In genomic region chr15:62165029-62165792, GRCh38 we compare ENCODE assay signal across 8 cellular contexts. TPM values are rescaled to one million over a fixed set of nuclear protein-coding genes. Genes with fewer than 3 reads are reported as not detected.
DNase-seq lines count a peak whose midpoint lies in the region; ATAC-seq and TF ChIP-seq lines count a peak whose summit lies in the region.

Gene C2CD4B (minus strand): TSS chr15:62165285. CDS start chr15:62164984, 301 bp downstream.

- H3K9me3 ChIP-seq in BLaER1 (peaks cover 25% of the 10 kb centered on the region), spleen (no peaks in the 10 kb centered on the region)

- H3K27ac ChIP-seq in BLaER1 (no peak within 1 kb of the TSS), spleen (peak within 1 kb of the TSS in 6 of 8 donors; percentile 33 to 79 (median 56))

- 15 to 29% (median 17%) methylated on average over 22 to 38 of the region's 38 CpGs for WGBS in spleen, 5 donors

- ATAC-seq in GM19351 (IDR thresholded peaks at IDR 0.05; ENCODE audit: unreplicated experiment) = no peak

- peaks cover 14% of the 10 kb centered on the region for H3K4me1 ChIP-seq in BLaER1
- H3K4me1 ChIP-seq in spleen = peaks cover 6 to 34% (median 26%) of the 10 kb centered on the region in 6 donors

- H3K4me2 ChIP-seq in BLaER1 = peak within 1 kb of the TSS; percentile 55

- H4K20me1 ChIP-seq in BLaER1 = no peaks in the 10 kb centered on the region

- DNase-seq in NCI-H2029 treated with DMSO at 0.1 percent for 48 hours (lab: John Stamatoyannopoulos, UW) = peak; percentile 26
- peak; percentile 31 for DNase-seq in astrocyte of the hippocampus (ENCODE audit: low read depth, low spot score)
- peak; percentile 70 for DNase-seq in iPS-NIHi11 (ENCODE audit: low spot score)
- DNase-seq in spleen = peak; percentile 81
- DNase-seq in OCI-M1 (lab: John Stamatoyannopoulos, UW) = no peak
- DNase-seq in SKM-1 treated with dmso at 0.1 percent for 144 hours (lab: John Stamatoyannopoulos, UW; ENCODE audit: unreplicated experiment) = no peak

- no peak for TF ChIP-seq CTCF in spleen (IDR thresholded peaks at IDR 0.05 in 8 of 11, conservative IDR thresholded peaks at IDR 0.05 in 3 of 11)

- H3K4me3 ChIP-seq in BLaER1 = no peak within 1 kb of the TSS
- peak within 1 kb of the TSS; percentile 9 to 68 (median 44) for H3K4me3 ChIP-seq in spleen

- H3K9ac ChIP-seq in BLaER1 = no peak within 1 kb of the TSS

- no peaks in the 10 kb centered on the region for H3K36me3 ChIP-seq in BLaER1
- H3K36me3 ChIP-seq in spleen = no peaks in the 10 kb centered on the region

- TF ChIP-seq POLR2A in spleen (IDR thresholded peaks at IDR 0.05) = no peak

- intact Hi-C loops in spleen (cut with DNase I; ENCODE audit: low total_unique reads) = no loop called here

- H3K27me3 ChIP-seq in BLaER1 (no peaks in the 10 kb centered on the region), spleen (replicated peaks in 1 of 7) (peaks cover 0 to 72% (median 28%) of the 10 kb centered on the region in 7 donors)

RNA-seq across cellular contexts. Expression of gene C2CD4B, which starts in this region (rescaled TPM):
- 1 to 10 TPM in 2 of 7 donors, under 1 TPM in 3, not detected in 2; 0.30 to 2.3 (median 0.89) TPM for total RNA-seq in spleen
- 1 to 10 TPM in 1 of 3 donors, under 1 TPM in 2; 0.26 to 1.1 (median 0.33) TPM for polyA plus RNA-seq in spleen

Comparison
In these comparisons a context has a peak if more than half of its experiments do, and no peak if none do; other contexts are left out.
1. DNase-seq: peak in NCI-H2029 treated with DMSO at 0.1 percent for 48 hours (single experiment), astrocyte of the hippocampus (single experiment), iPS-NIHi11 (single experiment) and spleen (single experiment); none in OCI-M1 (single experiment) and SKM-1 treated with dmso at 0.1 percent for 144 hours (single experiment).